Comparison of ENCODE assay signal across 6 cellular contexts in genomic region chr18:21307578-21307977, GRCh38.
"Had no signal": no experiment of that assay in that cellular context is flagged by ENCODE, and none has a peak within 500 bp of the region (broad histone marks: within the 10 kb centered on the region; RNA-seq: fewer than 3 reads in every experiment).

No MANE protein-coding gene starts in this region.

- H3K4me1 Mint-ChIP-seq: IgD-negative memory B cell had no signal

- H3K27ac ChIP-seq: GM23248, HL-60 had no signal

- ATAC-seq: HepG2 had no signal

- H3K4me3 ChIP-seq: GM23248 had no signal

- H3K9me3 Mint-ChIP-seq: H9 had no signal

- DNase-seq: GM23248, H9, HCEC 1CT had no signal

- H3K27ac Mint-ChIP-seq: H9, IgD-negative memory B cell had no signal

- H2AFZ ChIP-seq: GM23248 had no signal

- H3K9ac ChIP-seq: GM23248 had no signal

- H3K4me3 Mint-ChIP-seq: H9, IgD-negative memory B cell had no signal

- H3K36me3 Mint-ChIP-seq: IgD-negative memory B cell had no signal
